In genomic region chr9:38207247-38207778, GRCh38 we compare ENCODE assay signal across 23 cellular contexts.
"Had no signal": no experiment of that assay in that cellular context is flagged by ENCODE, and none has a peak within 500 bp of the region (broad histone marks: within the 10 kb centered on the region; RNA-seq: fewer than 3 reads in every experiment).

No MANE protein-coding gene starts in this region.

- H3K36me3 ChIP-seq: left ventricle myocardium inferior, neural progenitor cell, prostate gland, right lobe of liver, tibial nerve, upper lobe of right lung had no signal

- H3K4me1 ChIP-seq: left ventricle myocardium inferior, parathyroid adenoma, prostate gland, right lobe of liver, testis, tibial nerve, upper lobe of right lung had no signal

- H3K4me3 ChIP-seq: hepatocyte, left ventricle myocardium inferior, lung, mucosa of descending colon, neural progenitor cell, prostate gland, right lobe of liver, testis, tibial nerve, upper lobe of right lung had no signal

- H3K9ac ChIP-seq: neural progenitor cell, parathyroid adenoma had no signal

- H2AFZ ChIP-seq: hepatocyte, neural progenitor cell, parathyroid adenoma had no signal

- H3K4me2 ChIP-seq: hepatocyte had no signal

- H3K27me3 ChIP-seq: hepatocyte, right lobe of liver, testis, tibial nerve, upper lobe of right lung had no signal

- H3K9me3 ChIP-seq: left ventricle myocardium inferior, mucosa of descending colon, prostate gland, right lobe of liver, testis had no signal

- H3K27ac ChIP-seq: left ventricle myocardium inferior, neural progenitor cell, parathyroid adenoma, prostate gland, right lobe of liver, testis, tibial nerve, upper lobe of right lung had no signal

- ATAC-seq: left cardiac atrium; mucosa of descending colon; natural killer cell; stimulated activated naive B cell treated with anti-CD40 and anti-IgM and Interleukin-4, amounts not matched to agents 10 μg/mL and 1 μg/mL and 100 μg/mL, for 72 hours; stimulated activated naive CD8-positive, alpha-beta T cell treated with anti-CD3 and anti-CD28 coated beads, Interleukin-15, amount 100 ng/mL, for 72 hours; upper lobe of right lung had no signal

- H3K79me2 ChIP-seq: hepatocyte, parathyroid adenoma had no signal

- FAIRE-seq: endometrium, kidney had no signal

- DNase-seq: cortex of kidney; effector memory CD4-positive, alpha-beta T cell; foreskin melanocyte; kidney; left cardiac atrium; left ventricle myocardium inferior; mucosa of descending colon; natural killer cell; occipital lobe; right lobe of liver; stimulated activated CD4-positive, alpha-beta T cell treated with anti-CD3 and anti-CD28 coated beads, Interleukin-2, amount 100 ng/mL, for 24 hours; stimulated activated CD4-positive, alpha-beta T cell treated with anti-CD3 and anti-CD28 coated beads, Interleukin-4, amount 100 ng/mL, for 4 hours; stimulated activated naive B cell treated with anti-CD40 and anti-IgM and Interleukin-4, amounts not matched to agents 10 μg/mL and 1 μg/mL and 100 μg/mL, for 72 hours; stimulated activated naive CD8-positive, alpha-beta T cell treated with anti-CD3 and anti-CD28 coated beads, Interleukin-15, amount 100 ng/mL, for 72 hours; testis; upper lobe of right lung had no signal
